8 cellular contexts compared by ENCODE assay signal in the genomic region with DNA sequence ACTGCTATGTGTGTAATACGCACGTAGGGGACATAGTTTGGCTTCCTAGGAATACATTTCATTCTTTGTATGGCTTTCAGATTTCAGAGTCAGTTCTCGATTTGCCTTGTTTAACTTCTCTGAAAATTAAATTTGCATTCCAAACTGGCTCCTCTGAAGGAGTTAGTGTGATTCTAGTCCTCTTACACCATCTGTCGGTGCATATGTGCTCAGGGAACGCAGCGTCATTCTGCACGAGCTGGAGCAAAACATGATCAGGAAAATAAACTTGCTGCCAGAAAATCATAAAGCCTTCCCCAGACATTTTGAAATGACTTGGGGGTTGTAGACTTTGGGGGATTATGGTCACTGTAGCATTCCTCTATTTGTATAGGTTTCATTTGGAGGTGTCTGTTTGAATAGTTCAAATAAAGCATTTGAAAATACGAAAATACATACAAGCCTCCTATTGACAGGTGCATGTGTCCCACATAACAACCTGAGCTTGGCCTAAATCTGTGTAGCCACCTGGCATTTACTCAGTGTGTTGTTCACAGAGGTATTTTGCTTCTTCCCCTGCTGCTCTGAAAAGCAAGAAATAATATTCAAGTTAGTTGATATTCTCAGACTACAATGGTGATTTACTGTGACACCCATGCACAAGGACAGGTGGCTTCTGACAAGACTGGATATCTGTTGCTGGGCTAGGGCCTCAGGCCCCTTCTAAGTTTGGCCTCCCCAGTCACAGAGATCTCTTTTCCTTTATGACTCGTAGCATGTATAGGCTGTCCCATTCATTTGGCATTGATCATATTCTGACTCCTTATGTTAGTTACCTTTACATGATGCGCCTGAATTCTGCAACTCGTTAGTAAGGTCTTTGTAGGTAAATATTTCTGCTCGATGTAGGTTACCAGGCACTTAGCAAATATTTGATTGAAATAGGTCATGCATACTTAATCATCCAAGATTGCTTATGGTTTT.
DNase-seq lines count a peak whose midpoint lies in the region; ATAC-seq and TF ChIP-seq lines count a peak whose summit lies in the region.

No MANE protein-coding gene starts in this region.

- peaks cover 4 to 12% (median 6%) of the 10 kb centered on the region in 3 experiments for H3K9me3 ChIP-seq in naive thymus-derived CD4-positive, alpha-beta T cell (ENCODE audit: control insufficient read depth in 2 of 3, low read length in 3 of 3)
- peaks cover 19% of the 10 kb centered on the region for H3K9me3 ChIP-seq in endodermal cell (ENCODE audit: control insufficient read depth, low read length)

- H3K36me3 ChIP-seq in naive thymus-derived CD4-positive, alpha-beta T cell (ENCODE audit: control insufficient read depth in 2 of 3, insufficient read depth in 3 of 3, low read length in 3 of 3): peaks cover 23 to 79% (median 26%) of the 10 kb centered on the region in 3 experiments
- no peaks in the 10 kb centered on the region for H3K36me3 ChIP-seq in endodermal cell (ENCODE audit: control insufficient read depth, insufficient read depth, low read length)

- POLR2A ChIA-PET in naive thymus-derived CD4-positive, alpha-beta T cell (lab: Charles Lee): interaction anchor here (0.8 kb wide), 1 partner anchor 82 kb away, joined by 3 read pairs; a partner anchor contains a TSS

- H3K9ac ChIP-seq in endodermal cell (ENCODE audit: extremely low read depth, low read length, poor library complexity, severe bottlenecking): no peak overlapping the region

- no peaks in the 10 kb centered on the region for H3K27me3 ChIP-seq in naive thymus-derived CD4-positive, alpha-beta T cell (ENCODE audit: control insufficient read depth in 2 of 2, insufficient read depth in 2 of 2, low read length in 2 of 2)
- H3K27me3 ChIP-seq in endodermal cell (ENCODE audit: control insufficient read depth, insufficient read depth, low read length, poor library complexity, severe bottlenecking): no peaks in the 10 kb centered on the region

- DNase-seq in DMS 273 treated with DMSO at 0.1 percent for 48 hours (lab: John Stamatoyannopoulos, UW) (peak; percentile 65), NCI-H2227 (lab: John Stamatoyannopoulos, UW; ENCODE audit: unreplicated experiment) (peak; percentile 10), cerebellum (ENCODE audit: low spot score) (peak; percentile 72), HK-2 (ENCODE audit: unreplicated experiment) (no peak), KG1 (lab: John Stamatoyannopoulos, UW) (no peak), endodermal cell (no peak), activated gamma-delta T cell (lab: John Stamatoyannopoulos, UW) (no peak)
- no peak for DNase-seq in naive thymus-derived CD4-positive, alpha-beta T cell

- peaks cover 22 to 80% (median 61%) of the 10 kb centered on the region in 5 donors for H3K36me3 Mint-ChIP-seq in naive thymus-derived CD4-positive, alpha-beta T cell
- H3K36me3 Mint-ChIP-seq in endodermal cell (ENCODE audit: low read depth): peaks cover 42% of the 10 kb centered on the region

- TF ChIP-seq CTCF in endodermal cell (conservative IDR thresholded peaks at IDR 0.05): no peak

- peak overlapping the region in 6 of 9 donors; percentile 22 to 80 (median 70) for H3K27ac Mint-ChIP-seq in naive thymus-derived CD4-positive, alpha-beta T cell
- no peak overlapping the region for H3K27ac Mint-ChIP-seq in endodermal cell

- intact Hi-C loops in naive thymus-derived CD4-positive, alpha-beta T cell (cut with micrococcal nuclease): loop anchor here (5.0 kb wide), 2 partner anchors 37 to 82 kb away; a partner anchor contains a TSS

- H3K4me1 Mint-ChIP-seq in naive thymus-derived CD4-positive, alpha-beta T cell: peaks cover 27 to 71% (median 57%) of the 10 kb centered on the region in 7 donors
- H3K4me1 Mint-ChIP-seq in endodermal cell: peaks cover 9% of the 10 kb centered on the region

- no peak overlapping the region for H3K27ac ChIP-seq in naive thymus-derived CD4-positive, alpha-beta T cell (ENCODE audit: low read depth, low read length)
- no peak overlapping the region for H3K27ac ChIP-seq in endodermal cell (ENCODE audit: low read depth, low read length)

- H3K4me3 Mint-ChIP-seq in naive thymus-derived CD4-positive, alpha-beta T cell: peak overlapping the region in 1 of 10 donors; percentile 32
- H3K4me3 Mint-ChIP-seq in endodermal cell: no peak overlapping the region

- H3K27me3 Mint-ChIP-seq in naive thymus-derived CD4-positive, alpha-beta T cell: no peaks in the 10 kb centered on the region
- no peaks in the 10 kb centered on the region for H3K27me3 Mint-ChIP-seq in endodermal cell (ENCODE audit: insufficient read depth)

- H3K9me3 Mint-ChIP-seq in naive thymus-derived CD4-positive, alpha-beta T cell: peaks cover 4 to 21% (median 12%) of the 10 kb centered on the region in 11 donors
- H3K9me3 Mint-ChIP-seq in endodermal cell: peaks cover 16% of the 10 kb centered on the region

- CTCF ChIA-PET in naive thymus-derived CD4-positive, alpha-beta T cell (lab: Charles Lee): no interaction called here

- ATAC-seq in naive thymus-derived CD4-positive, alpha-beta T cell: no peak

- WGBS in endodermal cell (ENCODE audit: insufficient coverage in 1 of 2, insufficient read length in 1 of 2), 2 experiments: 89 to 93% methylated on average over 10 to 12 of the region's 12 CpGs

- H3K4me3 ChIP-seq in naive thymus-derived CD4-positive, alpha-beta T cell (ENCODE audit: low read length): no peak overlapping the region
- no peak overlapping the region for H3K4me3 ChIP-seq in endodermal cell (ENCODE audit: low read length)

- H3K4me1 ChIP-seq in naive thymus-derived CD4-positive, alpha-beta T cell (ENCODE audit: control insufficient read depth in 2 of 2, insufficient read depth in 2 of 2, low read length in 2 of 2): peaks cover 0 to 9% of the 10 kb centered on the region in 2 donors
- no peaks in the 10 kb centered on the region for H3K4me1 ChIP-seq in endodermal cell (ENCODE audit: control insufficient read depth, insufficient read depth, low read length)

Comparison
In these comparisons a context has a peak if more than half of its experiments do, and no peak if none do; other contexts are left out.
1. DNase-seq: peak in DMS 273 treated with DMSO at 0.1 percent for 48 hours (single experiment), NCI-H2227 (single experiment) and cerebellum (single experiment); none in naive thymus-derived CD4-positive, alpha-beta T cell (0 of 9), HK-2 (single experiment), KG1 (single experiment), endodermal cell (single experiment) and activated gamma-delta T cell (single experiment).